In the genomic region with DNA sequence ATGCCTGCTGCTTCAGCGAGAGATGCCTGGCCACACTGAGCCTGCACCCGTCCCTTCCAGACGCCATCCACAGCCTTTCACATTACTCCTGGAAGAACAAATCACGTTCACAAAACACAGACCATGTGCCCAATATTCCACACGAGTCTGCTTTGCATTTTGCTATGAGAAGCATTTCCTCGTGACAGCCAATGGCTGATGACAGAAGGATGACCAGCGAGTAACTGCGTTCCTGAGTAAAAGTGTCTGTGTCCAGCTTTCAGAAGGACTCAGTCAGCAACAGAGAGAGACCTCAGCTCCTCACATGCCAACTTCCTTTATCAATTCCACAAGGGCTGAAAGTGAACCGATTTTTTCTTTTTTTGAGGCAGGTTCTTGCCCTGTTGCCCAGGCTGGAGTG, we compare ENCODE assay signal across 20 cellular contexts.
"Had no signal": no experiment of that assay in that cellular context is flagged by ENCODE, and none has a peak within 500 bp of the region (broad histone marks: within the 10 kb centered on the region; RNA-seq: fewer than 3 reads in every experiment).

No MANE protein-coding gene starts in this region.

- H3K9me3 ChIP-seq: ovary, psoas muscle, right atrium auricular region, spleen, thoracic aorta, upper lobe of left lung had no signal

- H3K27ac ChIP-seq: ovary, psoas muscle, right atrium auricular region, spleen, thoracic aorta, upper lobe of left lung had no signal

- H3K4me3 ChIP-seq: lung, ovary, psoas muscle, right atrium auricular region, spleen, thoracic aorta, upper lobe of left lung had no signal

- DNase-seq: activated CD4-positive, alpha-beta T cell treated with anti-CD3 and anti-CD28 coated beads, Interleukin-2, amount 10 ng/mL, durations not matched to agents 7 days and 5 days; activated CD8-positive, alpha-beta memory T cell treated with anti-CD3 and anti-CD28 coated beads, Interleukin-2, amount 10 ng/mL, durations not matched to agents 7 days and 5 days; activated CD8-positive, alpha-beta T cell treated with anti-CD3 and anti-CD28 coated beads for 36 hours; activated naive CD4-positive, alpha-beta T cell treated with anti-CD3 and anti-CD28 coated beads, Interleukin-2, amount 50 U/mL, for 16 hours; activated naive CD8-positive, alpha-beta T cell treated with anti-CD3 and anti-CD28 coated beads, Interleukin-2, amount 50 U/mL, for 24 hours; activated T-cell treated with anti-CD3 and anti-CD28 coated beads for 4 hours; erythroblast; foreskin melanocyte; psoas muscle; stimulated activated CD4-positive, alpha-beta T cell treated with anti-CD3 and anti-CD28 coated beads, Interleukin-4, amount 100 ng/mL, for 1 hour; stimulated activated naive CD4-positive, alpha-beta T cell had no signal

- H3K27me3 ChIP-seq: ovary, right atrium auricular region, spleen, upper lobe of left lung had no signal

- ATAC-seq: activated CD4-positive, CD25-positive, alpha-beta regulatory T cell treated with anti-CD3 and anti-CD28 coated beads, Interleukin-2, amount 50 U/mL, for 24 hours; activated CD8-positive, alpha-beta memory T cell treated with anti-CD3 and anti-CD28 coated beads, Interleukin-2, amount 10 ng/mL, durations not matched to agents 7 days and 5 days; activated CD8-positive, alpha-beta T cell treated with anti-CD3 and anti-CD28 coated beads for 36 hours; activated naive CD8-positive, alpha-beta T cell treated with anti-CD3 and anti-CD28 coated beads, Interleukin-2, amount 50 U/mL, for 24 hours; left lobe of liver; naive thymus-derived CD4-positive, alpha-beta T cell; psoas muscle had no signal

- H3K4me1 ChIP-seq: psoas muscle, right atrium auricular region, spleen, upper lobe of left lung had no signal

- H3K36me3 ChIP-seq: ovary, right atrium auricular region, spleen, thoracic aorta, upper lobe of left lung had no signal
